ENCODE assay signal across 16 cellular contexts in the genomic region with DNA sequence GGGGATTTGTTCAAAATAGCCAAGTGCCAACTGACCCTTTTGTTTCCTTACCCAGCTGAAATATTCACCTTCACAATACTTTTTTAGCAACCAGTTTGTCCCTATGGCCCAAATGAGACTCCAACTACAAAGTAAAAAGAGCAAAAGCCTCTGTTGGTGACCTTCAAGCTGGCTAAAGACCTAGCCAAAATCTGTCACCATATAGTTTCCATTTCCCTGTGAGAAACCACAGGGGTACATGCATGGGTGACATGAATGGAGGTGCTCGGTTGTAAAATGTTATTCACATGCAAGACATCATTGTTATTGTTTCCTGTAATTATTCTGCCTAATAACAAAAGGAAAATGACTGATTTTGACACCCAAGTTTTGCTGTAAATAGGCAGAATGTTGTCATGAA.
DNase-seq lines count a peak whose midpoint lies in the region; ATAC-seq and TF ChIP-seq lines count a peak whose summit lies in the region.
"Had no signal": no experiment of that assay in that cellular context is flagged by ENCODE, and none has a peak within 500 bp of the region (broad histone marks: within the 10 kb centered on the region; RNA-seq: fewer than 3 reads in every experiment).

No MANE protein-coding gene starts in this region.

- no peak for TF ChIP-seq EP300 in neural cell (conservative IDR thresholded peaks at IDR 0.05; ENCODE audit: poor library complexity, severe bottlenecking)

- DNase-seq in NCI-H748 (lab: John Stamatoyannopoulos, UW; ENCODE audit: unreplicated experiment) (peak; percentile 49), NCI-H748 treated with DMSO at 0.1 percent for 48 hours (lab: John Stamatoyannopoulos, UW) (no peak), immature natural killer cell (no peak), NCI-H1048 (lab: John Stamatoyannopoulos, UW) (no peak), Right ventricle myocardium inferior (ENCODE audit: missing footprints) (no peak)
- DNase-seq in activated T-cell treated with anti-CD3 and anti-CD28 coated beads, Interleukin-2, amount 50 U/mL, for 48 hours = no peak
- DNase-seq: 8988T, GDM1, NCI-H446 treated with DMSO at 0.1 percent for 48 hours, NCI-H526 treated with DMSO at 0.1 percent for 48 hours, OCI-M1 had no signal

- H3K9me3 Mint-ChIP-seq in brain (peaks cover 0 to 12% (median 0%) of the 10 kb centered on the region in 5 experiments), immature natural killer cell (peaks cover 0 to 6% (median 0%) of the 10 kb centered on the region in 6 donors)

- no peak overlapping the region for H2AFZ ChIP-seq in neural cell (ENCODE audit: low read depth, low read length)

- peaks cover 6% of the 10 kb centered on the region for H3F3A ChIP-seq in neural cell (ENCODE audit: insufficient read depth, low read length, poor library complexity, severe bottlenecking)

- no peak for TF ChIP-seq RAD21 in neural cell (conservative IDR thresholded peaks at IDR 0.05)

- TF ChIP-seq CTCF in brain (conservative IDR thresholded peaks at IDR 0.05) = no peak
- no peak for TF ChIP-seq CTCF in neural cell (IDR thresholded peaks at IDR 0.05; ENCODE audit: poor library complexity, severe bottlenecking)

- no peaks in the 10 kb centered on the region for H3K36me3 ChIP-seq in neural cell (ENCODE audit: insufficient read depth, low read length)
- H3K36me3 ChIP-seq: SJSA1 had no signal

- no peaks in the 10 kb centered on the region for H4K20me1 ChIP-seq in neural cell (ENCODE audit: insufficient read depth)

- H3K36me3 Mint-ChIP-seq in brain (no peaks in the 10 kb centered on the region), immature natural killer cell (no peaks in the 10 kb centered on the region)

- no peaks in the 10 kb centered on the region for H3K79me2 ChIP-seq in neural cell (replicated peaks; ENCODE audit: insufficient read depth, low read length)

- no peaks in the 10 kb centered on the region for H3K27me3 ChIP-seq in neural cell (ENCODE audit: insufficient read depth, low read depth, low read length)
- H3K27me3 ChIP-seq: SJSA1 had no signal

- no peaks in the 10 kb centered on the region for H3K9me3 ChIP-seq in neural cell (ENCODE audit: low read length)

- H3K27ac ChIP-seq in neural cell (ENCODE audit: low read length) = peak overlapping the region; percentile 63
- H3K27ac ChIP-seq: C4-2B, SJSA1 had no signal

- no peak overlapping the region for H3K4me3 ChIP-seq in neural cell (ENCODE audit: low read length)
- H3K4me3 ChIP-seq: SJSA1 had no signal

- no peaks in the 10 kb centered on the region for H3K9me2 ChIP-seq in neural cell (ENCODE audit: insufficient read depth, low read length)

- H3K4me3 Mint-ChIP-seq in brain (peak overlapping the region in 3 of 5 experiments; percentile 45 to 74 (median 58)), immature natural killer cell (no peak overlapping the region)

- H3K4me1 Mint-ChIP-seq in brain (peaks cover 98% of the 10 kb centered on the region), immature natural killer cell (peaks cover 3 to 23% of the 10 kb centered on the region in 2 donors)

- H3K27ac Mint-ChIP-seq in brain (peak overlapping the region; percentile 33 to 93 (median 82)), immature natural killer cell (no peak overlapping the region)
- H3K27ac Mint-ChIP-seq: IgD-negative memory B cell had no signal

- H3K27me3 Mint-ChIP-seq in brain = peaks cover 4% of the 10 kb centered on the region
- no peaks in the 10 kb centered on the region for H3K27me3 Mint-ChIP-seq in immature natural killer cell (ENCODE audit: low read depth in 3 of 3)
- H3K27me3 Mint-ChIP-seq: IgD-negative memory B cell had no signal

- no peak overlapping the region for H3K4me2 ChIP-seq in neural cell (ENCODE audit: low read length)

- no peak for ATAC-seq in Right ventricle myocardium inferior

- intact Hi-C loops in Right ventricle myocardium inferior (cut with DNase I) = no loop called here

- H3K9ac ChIP-seq in neural cell (ENCODE audit: low read length) = no peak overlapping the region

TF ChIP-seq in neural cell, 6 proteins besides CTCF, POLR2A, EP300 and RAD21:
- TF ChIP-seq TAF1 (IDR thresholded peaks at IDR 0.05; ENCODE audit: low read depth) (no peak), POLR2AphosphoS5 (IDR thresholded peaks at IDR 0.05) (no peak), MXI1 (conservative IDR thresholded peaks at IDR 0.05; ENCODE audit: poor library complexity, severe bottlenecking) (no peak)

Comparison
In these comparisons a context has a peak if more than half of its experiments do, and no peak if none do; other contexts are left out.
1. H3K27ac Mint-ChIP-seq: peak in brain (5 of 5); none in immature natural killer cell (0 of 6).
2. H3K4me3 Mint-ChIP-seq: peak in brain (3 of 5); none in immature natural killer cell (0 of 5).